8 cellular contexts compared by ENCODE assay signal in genomic region chr17:63826468-63827001, GRCh38. TPM values are rescaled to one million over a fixed set of nuclear protein-coding genes. Genes with fewer than 3 reads are reported as not detected.
DNase-seq lines count a peak whose midpoint lies in the region; ATAC-seq and TF ChIP-seq lines count a peak whose summit lies in the region.

No MANE protein-coding gene starts in this region.

- no peak for TF ChIP-seq POLR2A in vagina (IDR thresholded peaks at IDR 0.05)

- DNase-seq in activated CD8-positive, alpha-beta memory T cell treated with anti-CD3 and anti-CD28 coated beads, Interleukin-2, amount 10 ng/mL, durations not matched to agents 7 days and 5 days = no peak
- DNase-seq in activated CD8-positive, alpha-beta memory T cell treated with anti-CD3 and anti-CD28 coated beads, Interleukin-2, amount 50 U/mL, for 4 hours = no peak
- DNase-seq in NCI-H2227 (lab: John Stamatoyannopoulos, UW; ENCODE audit: unreplicated experiment) = peak; percentile 63
- DNase-seq in mesenchymal stem cell = peak; percentile 74
- DNase-seq in vagina (ENCODE audit: extremely low spot score in 2 of 2) = no peak
- DNase-seq in NCI-H524 treated with DMSO at 0.1 percent for 48 hours (lab: John Stamatoyannopoulos, UW) = no peak
- DNase-seq in OCI-M2 (lab: John Stamatoyannopoulos, UW; ENCODE audit: unreplicated experiment) = no peak

- no peak overlapping the region for H2AFZ ChIP-seq in mesenchymal stem cell (ENCODE audit: low read depth, low read length)

- H3K27ac ChIP-seq in cingulate gyrus (ENCODE audit: low read depth, low read length) = peak overlapping the region; percentile 100
- peak overlapping the region; percentile 91 for H3K27ac ChIP-seq in mesenchymal stem cell (ENCODE audit: low read length, poor library complexity, severe bottlenecking)
- peak overlapping the region; percentile 94 for H3K27ac ChIP-seq in vagina

- peak overlapping the region; percentile 33 for H4K8ac ChIP-seq in mesenchymal stem cell (ENCODE audit: low read length)

- H3K36me3 ChIP-seq in mesenchymal stem cell (ENCODE audit: control insufficient read depth in 1 of 2, insufficient read depth in 2 of 2, low read depth in 1 of 2, low read length in 2 of 2) (peaks cover 57 to 76% of the 10 kb centered on the region in 2 experiments), vagina (peaks cover 0 to 68% of the 10 kb centered on the region in 2 donors)

- under 1% methylated on average over 27 of the region's 31 CpGs for WGBS in mesenchymal stem cell

- peaks cover 36% of the 10 kb centered on the region for H3K79me1 ChIP-seq in mesenchymal stem cell (replicated peaks; ENCODE audit: low read length, poor library complexity, severe bottlenecking)

- no peaks in the 10 kb centered on the region for H3K27me3 ChIP-seq in mesenchymal stem cell (ENCODE audit: control insufficient read depth in 1 of 2, insufficient read depth in 1 of 2, low read length in 2 of 2)
- H3K27me3 ChIP-seq in vagina = no peaks in the 10 kb centered on the region

- H3K4me1 Mint-ChIP-seq in activated CD8-positive, alpha-beta memory T cell treated with anti-CD3 and anti-CD28 coated beads, Interleukin-2, amount 10 ng/mL, durations not matched to agents 7 days and 5 days = peaks cover 77% of the 10 kb centered on the region

- TF ChIP-seq CTCF in vagina (IDR thresholded peaks at IDR 0.05) = no peak

- H3K14ac ChIP-seq in mesenchymal stem cell (ENCODE audit: low read length in 2 of 2) = peak overlapping the region in 1 of 2 experiments; percentile 84

- peak overlapping the region; percentile 8 for H2AK5ac ChIP-seq in mesenchymal stem cell (ENCODE audit: low read length, severe bottlenecking)

- CTCF ChIA-PET in activated CD8-positive, alpha-beta memory T cell treated with anti-CD3 and anti-CD28 coated beads, Interleukin-2, amount 10 ng/mL, durations not matched to agents 7 days and 5 days (lab: Charles Lee) = interaction anchor here (0.8 to 2.1 kb wide), 6 partner anchors 9 to 52 kb away, joined by 3 to 10 read pairs (median 5); partner anchors contain the start of genes CCDC47 and DDX42

- intact Hi-C loops in vagina (cut with DNase I) = no loop called here

- H3K4me1 ChIP-seq in mesenchymal stem cell (ENCODE audit: control insufficient read depth, insufficient read depth, low read depth, low read length) (peaks cover 9% of the 10 kb centered on the region), vagina (peaks cover 36% of the 10 kb centered on the region)

- H2BK120ac ChIP-seq in mesenchymal stem cell (ENCODE audit: low read depth, low read length) = no peak overlapping the region

- peak overlapping the region in 1 of 2 experiments; percentile 29 for H3K4ac ChIP-seq in mesenchymal stem cell (ENCODE audit: low read depth in 1 of 2, low read length in 2 of 2)

- H2BK12ac ChIP-seq in mesenchymal stem cell (ENCODE audit: low read length in 2 of 2) = no peak overlapping the region

- H2BK15ac ChIP-seq in mesenchymal stem cell (ENCODE audit: low read depth, poor library complexity, severe bottlenecking) = no peak overlapping the region

- H3K4me3 ChIP-seq in mesenchymal stem cell (ENCODE audit: insufficient read depth in 1 of 2, low read depth in 1 of 2, low read length in 2 of 2) (peak overlapping the region; percentile 94 to 97), vagina (peak overlapping the region; percentile 90 to 94)

- no peaks in the 10 kb centered on the region for H3K9me3 Mint-ChIP-seq in activated CD8-positive, alpha-beta memory T cell treated with anti-CD3 and anti-CD28 coated beads, Interleukin-2, amount 10 ng/mL, durations not matched to agents 7 days and 5 days (ENCODE audit: low read depth)

- H3K18ac ChIP-seq in mesenchymal stem cell (ENCODE audit: low read depth in 1 of 2, low read length in 2 of 2) = peak overlapping the region in 1 of 2 experiments; percentile 73

- no peaks in the 10 kb centered on the region for H3K27me3 Mint-ChIP-seq in activated CD8-positive, alpha-beta memory T cell treated with anti-CD3 and anti-CD28 coated beads, Interleukin-2, amount 10 ng/mL, durations not matched to agents 7 days and 5 days

- peaks cover 71% of the 10 kb centered on the region for H3K36me3 Mint-ChIP-seq in activated CD8-positive, alpha-beta memory T cell treated with anti-CD3 and anti-CD28 coated beads, Interleukin-2, amount 10 ng/mL, durations not matched to agents 7 days and 5 days

- peak overlapping the region; percentile 95 for H3K9ac ChIP-seq in mesenchymal stem cell (ENCODE audit: low read length)

- H2BK5ac ChIP-seq in mesenchymal stem cell (ENCODE audit: low read depth, low read length, poor library complexity, severe bottlenecking) = no peak overlapping the region

- peak overlapping the region; percentile 99 for H3K4me3 Mint-ChIP-seq in activated CD8-positive, alpha-beta memory T cell treated with anti-CD3 and anti-CD28 coated beads, Interleukin-2, amount 10 ng/mL, durations not matched to agents 7 days and 5 days

- peak overlapping the region; percentile 97 for H3K27ac Mint-ChIP-seq in activated CD8-positive, alpha-beta memory T cell treated with anti-CD3 and anti-CD28 coated beads, Interleukin-2, amount 10 ng/mL, durations not matched to agents 7 days and 5 days

- no peak overlapping the region for H4K91ac ChIP-seq in mesenchymal stem cell (ENCODE audit: low read length)

- peak overlapping the region in 1 of 2 experiments; percentile 92 for H3K23ac ChIP-seq in mesenchymal stem cell (ENCODE audit: low read length in 2 of 2)

- no peaks in the 10 kb centered on the region for H3K9me3 ChIP-seq in mesenchymal stem cell (ENCODE audit: control insufficient read depth, low read length)
- no peaks in the 10 kb centered on the region for H3K9me3 ChIP-seq in vagina

- H3K4me2 ChIP-seq in mesenchymal stem cell (ENCODE audit: low read length, poor library complexity, severe bottlenecking) = peak overlapping the region; percentile 77

- peak; percentile 5 for ATAC-seq in activated CD8-positive, alpha-beta memory T cell treated with anti-CD3 and anti-CD28 coated beads, Interleukin-2, amount 10 ng/mL, durations not matched to agents 7 days and 5 days

RNA-seq across cellular contexts. Expression of gene PSMC5, which starts 0.7 kb away (rescaled TPM):
- total RNA-seq in activated CD8-positive, alpha-beta memory T cell treated with anti-CD3 and anti-CD28 coated beads, Interleukin-2, amount 10 ng/mL, durations not matched to agents 7 days and 5 days = 100 to 1,000 TPM; 157 to 195 TPM
- polyA plus RNA-seq in mesenchymal stem cell (2013, experiment 1 of 2) = 84.6 TPM
- 82.9 TPM for polyA plus RNA-seq in mesenchymal stem cell (2013, experiment 2 of 2)
- total RNA-seq in vagina = 92.3 TPM

RNA-seq across cellular contexts. Expression of gene FTSJ3, which starts 0.9 kb away (rescaled TPM):
- 10 to 100 TPM; 58.9 to 71.7 TPM for total RNA-seq in activated CD8-positive, alpha-beta memory T cell treated with anti-CD3 and anti-CD28 coated beads, Interleukin-2, amount 10 ng/mL, durations not matched to agents 7 days and 5 days
- polyA plus RNA-seq in mesenchymal stem cell (2013, experiment 1 of 2) = 27.8 TPM
- polyA plus RNA-seq in mesenchymal stem cell (2013, experiment 2 of 2) = 28.3 TPM
- total RNA-seq in vagina = 44.7 TPM

RNA-seq across cellular contexts. Expression of gene SMARCD2, which starts 15.9 kb away (rescaled TPM):
- 100 to 1,000 TPM; 137 to 151 TPM for total RNA-seq in activated CD8-positive, alpha-beta memory T cell treated with anti-CD3 and anti-CD28 coated beads, Interleukin-2, amount 10 ng/mL, durations not matched to agents 7 days and 5 days
- 28.6 TPM for polyA plus RNA-seq in mesenchymal stem cell (2013, experiment 1 of 2)
- polyA plus RNA-seq in mesenchymal stem cell (2013, experiment 2 of 2) = 27.5 TPM
- 146 TPM for total RNA-seq in vagina

RNA-seq across cellular contexts. Expression of gene CSH2, which starts 46.9 kb away (rescaled TPM):
- total RNA-seq in activated CD8-positive, alpha-beta memory T cell treated with anti-CD3 and anti-CD28 coated beads, Interleukin-2, amount 10 ng/mL, durations not matched to agents 7 days and 5 days = not detected
- not detected for polyA plus RNA-seq in mesenchymal stem cell (2013, experiment 1 of 2)
- polyA plus RNA-seq in mesenchymal stem cell (2013, experiment 2 of 2) = not detected
- not detected for total RNA-seq in vagina

RNA-seq across cellular contexts. Expression of gene DDX42, which starts 52.6 kb away (rescaled TPM):
- 100 to 1,000 TPM; 121 to 123 TPM for total RNA-seq in activated CD8-positive, alpha-beta memory T cell treated with anti-CD3 and anti-CD28 coated beads, Interleukin-2, amount 10 ng/mL, durations not matched to agents 7 days and 5 days
- 61.0 TPM for polyA plus RNA-seq in mesenchymal stem cell (2013, experiment 1 of 2)
- 61.2 TPM for polyA plus RNA-seq in mesenchymal stem cell (2013, experiment 2 of 2)
- total RNA-seq in vagina = 121 TPM

Comparison
In these comparisons a context has a peak if more than half of its experiments do, and no peak if none do; other contexts are left out.
1. DNase-seq: peak in NCI-H2227 (single experiment) and mesenchymal stem cell (single experiment); none in activated CD8-positive, alpha-beta memory T cell treated with anti-CD3 and anti-CD28 coated beads, Interleukin-2, amount 10 ng/mL, durations not matched to agents 7 days and 5 days (single experiment), activated CD8-positive, alpha-beta memory T cell treated with anti-CD3 and anti-CD28 coated beads, Interleukin-2, amount 50 U/mL, for 4 hours (single experiment), vagina (0 of 2), NCI-H524 treated with DMSO at 0.1 percent for 48 hours (single experiment) and OCI-M2 (single experiment).
2. Peak in every context shown above with its lines, with median percentiles within 50 percentile points of each other: H3K27ac ChIP-seq.